ENCODE assay signal across 22 cellular contexts in genomic region chr12:8969861-8970411, GRCh38. TPM values are rescaled to one million over a fixed set of nuclear protein-coding genes. Genes with fewer than 3 reads are reported as not detected.
DNase-seq lines count a peak whose midpoint lies in the region; ATAC-seq and TF ChIP-seq lines count a peak whose summit lies in the region.
"Had no signal": no experiment of that assay in that cellular context is flagged by ENCODE, and none has a peak within 500 bp of the region (broad histone marks: within the 10 kb centered on the region; RNA-seq: fewer than 3 reads in every experiment).

No MANE protein-coding gene starts in this region.

- BruUV-seq in PC-3 (replicated peaks; lab: Mats Ljungman, UMichigan) = no TSS peak

- peak overlapping the region; percentile 73 for H3K27ac Mint-ChIP-seq in activated naive CD8-positive, alpha-beta T cell treated with anti-CD3 and anti-CD28 coated beads, Interleukin-2, amount 50 U/mL, for 24 hours
- H3K27ac Mint-ChIP-seq in activated naive CD8-positive, alpha-beta T cell treated with anti-CD3 and anti-CD28 coated beads for 36 hours = no peak overlapping the region
- peak overlapping the region; percentile 77 for H3K27ac Mint-ChIP-seq in central memory CD8-positive, alpha-beta T cell (ENCODE audit: low read depth)

- no peaks in the 10 kb centered on the region for H3K79me2 ChIP-seq in PC-3 (ENCODE audit: low read length)

- TF ChIP-seq CTCF in PC-3 (conservative IDR thresholded peaks at IDR 0.05; ENCODE audit: low read depth, low read length) = no peak

- H3K9me2 ChIP-seq in PC-3 (replicated peaks; ENCODE audit: low read length) = no peaks in the 10 kb centered on the region
- H3K9me2 ChIP-seq: SK-N-SH had no signal

- TF ChIP-seq POLR2A in erythroblast (IDR thresholded peaks at IDR 0.05; ENCODE audit: low read length) = no peak

- H3K4me2 ChIP-seq in PC-3 (ENCODE audit: low read length) = no peak overlapping the region
- H3K4me2 ChIP-seq: BLaER1 treated with 17β-estradiol and CSF1 and Interleukin-3, amounts not matched to agents 10 nM and 100 nM; SK-N-SH had no signal

- no peak overlapping the region for H3K4me3 ChIP-seq in PC-3 (ENCODE audit: low read length)
- H3K4me3 ChIP-seq: BLaER1 treated with 17β-estradiol and CSF1 and Interleukin-3, amounts not matched to agents 10 nM and 100 nM; Peyer's patch had no signal

- no peak overlapping the region for H2AFZ ChIP-seq in PC-3 (ENCODE audit: low read length)

- no peak for ATAC-seq in activated naive CD8-positive, alpha-beta T cell treated with anti-CD3 and anti-CD28 coated beads, Interleukin-2, amount 50 U/mL, for 24 hours
- peak; percentile 22; the same call in 1 of the 2 replicates for ATAC-seq in PC-3
- no peak for ATAC-seq in central memory CD8-positive, alpha-beta T cell (replicated peaks; ENCODE audit: extremely low read depth, poor library complexity, severe bottlenecking)
- ATAC-seq: Right ventricle myocardium inferior had no signal

- H3K27ac ChIP-seq in PC-3 (ENCODE audit: low read length) = no peak overlapping the region
- H3K27ac ChIP-seq: BLaER1 treated with 17β-estradiol and CSF1 and Interleukin-3, amounts not matched to agents 10 nM and 100 nM; HL-60; Peyer's patch had no signal

- H3F3A ChIP-seq in PC-3 (ENCODE audit: low read length, unreplicated experiment) = no peaks in the 10 kb centered on the region

- no peak overlapping the region for H3K9ac ChIP-seq in PC-3 (ENCODE audit: low read length)
- H3K9ac ChIP-seq: BLaER1 treated with 17β-estradiol and CSF1 and Interleukin-3, amounts not matched to agents 10 nM and 100 nM; SK-N-SH had no signal

- H3K27me3 ChIP-seq in PC-3 (ENCODE audit: low read length) = no peaks in the 10 kb centered on the region
- H3K27me3 ChIP-seq: BLaER1 treated with 17β-estradiol and CSF1 and Interleukin-3, amounts not matched to agents 10 nM and 100 nM; Peyer's patch had no signal

- no peaks in the 10 kb centered on the region for H3K9me3 ChIP-seq in PC-3 (ENCODE audit: low read length)

- peaks cover 31% of the 10 kb centered on the region for H3K9me3 Mint-ChIP-seq in activated naive CD8-positive, alpha-beta T cell treated with anti-CD3 and anti-CD28 coated beads, Interleukin-2, amount 50 U/mL, for 24 hours
- H3K9me3 Mint-ChIP-seq in activated naive CD8-positive, alpha-beta T cell treated with anti-CD3 and anti-CD28 coated beads for 36 hours = peaks cover 21% of the 10 kb centered on the region
- peaks cover 6% of the 10 kb centered on the region for H3K9me3 Mint-ChIP-seq in central memory CD8-positive, alpha-beta T cell

- POLR2A ChIA-PET in PC-3 (lab: Charles Lee; ENCODE audit: unreplicated experiment) = no interaction called here

- H3K36me3 ChIP-seq in PC-3 (ENCODE audit: low read depth, low read length) = no peaks in the 10 kb centered on the region
- H3K36me3 ChIP-seq: Peyer's patch had no signal

- CTCF ChIA-PET in PC-3 (lab: Charles Lee) = no interaction called here

- DNase-seq in activated naive CD8-positive, alpha-beta T cell treated with anti-CD3 and anti-CD28 coated beads, Interleukin-2, amount 50 U/mL, for 24 hours = no peak
- no peak for DNase-seq in activated naive CD8-positive, alpha-beta T cell treated with anti-CD3 and anti-CD28 coated beads for 36 hours
- no peak for DNase-seq in PC-3
- DNase-seq in central memory CD8-positive, alpha-beta T cell (ENCODE audit: low spot score in 2 of 2) = no peak
- DNase-seq in NCI-H748 (lab: John Stamatoyannopoulos, UW; ENCODE audit: unreplicated experiment) = no peak
- no peak for DNase-seq in effector CD4-positive, alpha-beta T cell
- DNase-seq in T-helper 1 cell = no peak
- no peak for DNase-seq in erythroblast (lab: John Stamatoyannopoulos, UW)
- DNase-seq: Calu3, DMS79, HCEC 1CT, NCI-H1048, NCI-H146, NCI-H2081, NCI-H510A, Peyer's patch, SK-N-SH had no signal

- intact Hi-C loops in PC-3 (cut with micrococcal nuclease) = no loop called here

- no peaks in the 10 kb centered on the region for H3K4me1 ChIP-seq in PC-3 (ENCODE audit: insufficient read depth, low read length)
- H3K4me1 ChIP-seq: BLaER1 treated with 17β-estradiol and CSF1 and Interleukin-3, amounts not matched to agents 10 nM and 100 nM; Peyer's patch had no signal

- H3K4me1 Mint-ChIP-seq in activated naive CD8-positive, alpha-beta T cell treated with anti-CD3 and anti-CD28 coated beads, Interleukin-2, amount 50 U/mL, for 24 hours = peaks cover 9% of the 10 kb centered on the region
- peaks cover 1% of the 10 kb centered on the region for H3K4me1 Mint-ChIP-seq in activated naive CD8-positive, alpha-beta T cell treated with anti-CD3 and anti-CD28 coated beads for 36 hours
- H3K4me1 Mint-ChIP-seq in central memory CD8-positive, alpha-beta T cell = peaks cover 6% of the 10 kb centered on the region

- H4K20me1 ChIP-seq in PC-3 (ENCODE audit: low read length) = no peaks in the 10 kb centered on the region
- H4K20me1 ChIP-seq: BLaER1 treated with 17β-estradiol and CSF1 and Interleukin-3, amounts not matched to agents 10 nM and 100 nM had no signal

- peaks cover 24% of the 10 kb centered on the region for H3K36me3 Mint-ChIP-seq in activated naive CD8-positive, alpha-beta T cell treated with anti-CD3 and anti-CD28 coated beads, Interleukin-2, amount 50 U/mL, for 24 hours (ENCODE audit: low read depth)
- H3K36me3 Mint-ChIP-seq in activated naive CD8-positive, alpha-beta T cell treated with anti-CD3 and anti-CD28 coated beads for 36 hours = peaks cover 18% of the 10 kb centered on the region
- H3K36me3 Mint-ChIP-seq in central memory CD8-positive, alpha-beta T cell (ENCODE audit: insufficient read depth) = no peaks in the 10 kb centered on the region

- H3K4me3 Mint-ChIP-seq in activated naive CD8-positive, alpha-beta T cell treated with anti-CD3 and anti-CD28 coated beads, Interleukin-2, amount 50 U/mL, for 24 hours = no peak overlapping the region
- H3K4me3 Mint-ChIP-seq in activated naive CD8-positive, alpha-beta T cell treated with anti-CD3 and anti-CD28 coated beads for 36 hours = no peak overlapping the region
- H3K4me3 Mint-ChIP-seq in central memory CD8-positive, alpha-beta T cell = no peak overlapping the region

- H3K27me3 Mint-ChIP-seq in activated naive CD8-positive, alpha-beta T cell treated with anti-CD3 and anti-CD28 coated beads, Interleukin-2, amount 50 U/mL, for 24 hours = no peaks in the 10 kb centered on the region
- no peaks in the 10 kb centered on the region for H3K27me3 Mint-ChIP-seq in activated naive CD8-positive, alpha-beta T cell treated with anti-CD3 and anti-CD28 coated beads for 36 hours
- no peaks in the 10 kb centered on the region for H3K27me3 Mint-ChIP-seq in central memory CD8-positive, alpha-beta T cell

RNA-seq across cellular contexts. Expression of gene KLRG1, which starts 19.4 kb away (rescaled TPM):
- 1 to 10 TPM; 2.2 to 3.7 TPM for total RNA-seq in activated naive CD8-positive, alpha-beta T cell treated with anti-CD3 and anti-CD28 coated beads for 36 hours
- total RNA-seq in PC-3 (2014; rRNA removed) = 0.15 TPM in 1 of 2 replicates, not detected in the other
- total RNA-seq: A172, M059J had no signal

RNA-seq across cellular contexts. Expression of gene M6PR, which starts 20.5 kb away (rescaled TPM):
- 100 to 1,000 TPM; 213 to 226 TPM for total RNA-seq in activated naive CD8-positive, alpha-beta T cell treated with anti-CD3 and anti-CD28 coated beads for 36 hours
- 112 and 137 TPM in 2 replicates for total RNA-seq in PC-3 (2014; rRNA removed)

RNA-seq across cellular contexts. Expression of gene PHC1, which starts 55.6 kb away (rescaled TPM):
- total RNA-seq in activated naive CD8-positive, alpha-beta T cell treated with anti-CD3 and anti-CD28 coated beads for 36 hours = 10 to 100 TPM; 12.9 to 16.5 TPM
- total RNA-seq in PC-3 (2014; rRNA removed) = 6.9 and 7.0 TPM in 2 replicates
